ENCODE assay signal across 16 cellular contexts in the genomic region with DNA sequence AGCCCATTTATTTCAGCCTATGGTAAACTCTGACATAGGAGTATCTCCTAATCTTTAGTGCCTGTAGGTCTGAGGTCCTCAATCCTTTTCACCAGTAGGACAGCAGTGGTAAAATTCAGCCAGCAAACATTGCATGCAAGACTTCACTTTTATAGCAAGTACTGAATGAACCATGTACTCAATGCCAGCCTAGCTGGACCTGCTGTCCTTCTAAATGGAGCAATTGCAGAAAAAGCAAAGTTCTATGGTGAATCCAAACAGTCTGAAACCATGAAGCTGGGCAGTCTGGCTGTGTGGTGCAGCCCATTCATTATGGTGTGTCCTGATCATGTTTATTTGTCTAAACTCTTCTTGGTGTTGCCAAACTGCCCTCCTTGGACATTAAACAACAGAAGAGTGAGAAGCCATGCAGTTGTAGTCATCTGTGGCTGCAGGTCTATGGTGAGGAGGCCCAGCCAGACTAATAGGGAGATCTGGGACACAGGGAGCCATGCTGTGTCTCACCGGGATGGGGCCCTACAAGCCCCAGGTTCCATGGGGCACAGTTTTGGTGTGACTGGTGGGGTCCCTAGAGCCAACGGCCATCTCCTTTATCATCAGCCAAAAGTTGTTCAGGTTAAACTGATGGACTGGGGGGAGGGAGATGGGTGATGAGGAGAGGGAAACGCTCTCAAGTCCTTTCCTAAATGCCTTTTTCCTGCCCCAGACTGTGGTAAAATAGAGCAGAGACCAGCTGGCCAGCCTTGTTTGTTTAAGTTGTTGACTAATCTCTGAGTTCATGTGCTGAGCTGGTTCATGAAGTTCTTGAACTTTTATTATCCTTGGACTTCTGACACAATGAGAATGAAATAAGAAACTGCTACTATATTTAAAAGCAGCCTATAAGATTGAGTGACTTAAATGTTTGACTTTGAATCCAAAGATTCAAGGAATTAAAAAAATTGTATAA. TPM values are rescaled to one million over a fixed set of nuclear protein-coding genes. Genes with fewer than 3 reads are reported as not detected.
DNase-seq lines count a peak whose midpoint lies in the region; ATAC-seq and TF ChIP-seq lines count a peak whose summit lies in the region.
"Had no signal": no experiment of that assay in that cellular context is flagged by ENCODE, and none has a peak within 500 bp of the region (broad histone marks: within the 10 kb centered on the region; RNA-seq: fewer than 3 reads in every experiment).

No MANE protein-coding gene starts in this region.

- no peaks in the 10 kb centered on the region for H3K36me3 ChIP-seq in colonic mucosa
- no peaks in the 10 kb centered on the region for H3K36me3 ChIP-seq in left lung
- H3K36me3 ChIP-seq: transverse colon had no signal

- intact Hi-C loops in colonic mucosa (cut with DNase I) (no loop called here), left lung (cut with DNase I) (no loop called here)

- no peak for TF ChIP-seq CTCF in LNCaP clone FGC (IDR thresholded peaks at IDR 0.05; ENCODE audit: control insufficient read depth, extremely low read depth, insufficient read depth)
- TF ChIP-seq CTCF in colonic mucosa (IDR thresholded peaks at IDR 0.05): no peak
- TF ChIP-seq CTCF in left lung (IDR thresholded peaks at IDR 0.05): no peak
- no peak for TF ChIP-seq CTCF in GM13977 (IDR thresholded peaks at IDR 0.05; ENCODE audit: extremely low read depth, insufficient read depth, missing control alignments)

- no peaks in the 10 kb centered on the region for H3K4me1 ChIP-seq in colonic mucosa
- no peaks in the 10 kb centered on the region for H3K4me1 ChIP-seq in left lung

- H3K4me3 ChIP-seq in LNCaP clone FGC (ENCODE audit: low read depth, low read length) (no peak overlapping the region), colonic mucosa (no peak overlapping the region), left lung (no peak overlapping the region)
- H3K4me3 ChIP-seq: transverse colon had no signal

- ATAC-seq in left lung (peak; percentile 84), HG03439 (IDR thresholded peaks at IDR 0.05; ENCODE audit: unreplicated experiment) (no peak)
- ATAC-seq: activated CD4-positive, CD25-positive, alpha-beta regulatory T cell treated with anti-CD3 and anti-CD28 coated beads, Interleukin-2, amount 50 U/mL, for 24 hours had no signal

- DNase-seq in AG08396 (ENCODE audit: low spot score) (peak; percentile 48), LNCaP clone FGC (ENCODE audit: low read depth) (peak; percentile 78), colonic mucosa (peak; percentile 28), left lung (no peak), DMS153 treated with DMSO at 0.1 percent for 48 hours (lab: John Stamatoyannopoulos, UW; ENCODE audit: unreplicated experiment) (no peak), GM13977 (ENCODE audit: low spot score) (no peak), NCI-H526 (lab: John Stamatoyannopoulos, UW) (no peak)
- DNase-seq: activated CD8-positive, alpha-beta memory T cell treated with anti-CD3 and anti-CD28 coated beads, Interleukin-2, amount 50 U/mL, for 4 hours; DMS 273 treated with DMSO at 0.1 percent for 48 hours; immature natural killer cell; NCI-H2171; OCI-M1; stimulated activated CD4-positive, alpha-beta T cell treated with anti-CD3 and anti-CD28 coated beads, Interleukin-2, amount 100 ng/mL, for 24 hours; transverse colon had no signal

- in situ Hi-C loops in GM13977 (cut with MboI; ENCODE audit: low pct_unique_long_range_greater_than_20kb, low sequenced_read_pairs, unreplicated experiment): no loop called here

- no peak overlapping the region for H3K9ac ChIP-seq in colonic mucosa (ENCODE audit: low read depth in 2 of 2, low read length in 2 of 2)

- H3K9me3 ChIP-seq in colonic mucosa (no peaks in the 10 kb centered on the region), left lung (no peaks in the 10 kb centered on the region)
- H3K9me3 ChIP-seq: transverse colon had no signal

- H3K27me3 ChIP-seq in colonic mucosa: no peaks in the 10 kb centered on the region
- no peaks in the 10 kb centered on the region for H3K27me3 ChIP-seq in left lung
- H3K27me3 ChIP-seq: transverse colon had no signal

- no peak overlapping the region for H3K27ac ChIP-seq in colonic mucosa
- H3K27ac ChIP-seq in left lung: no peak overlapping the region

RNA-seq across cellular contexts. Expression of a gene that starts 20.6 kb away (rescaled TPM):
- total RNA-seq in colonic mucosa (under 1 TPM; 0.15 to 0.66 TPM), left lung (1 to 10 TPM in 1 of 2 donors, not detected in 1; 1.1 TPM)

Comparison
In these comparisons a context has a peak if more than half of its experiments do, and no peak if none do; other contexts are left out.
1. DNase-seq: peak in AG08396 (single experiment), LNCaP clone FGC (single experiment) and colonic mucosa (single experiment); none in left lung (0 of 2), DMS153 treated with DMSO at 0.1 percent for 48 hours (single experiment), GM13977 (single experiment) and NCI-H526 (0 of 2).